ENCODE assay signal across 6 cellular contexts in genomic region chr5:37712750-37713149, GRCh38.
"Had no signal": no experiment of that assay in that cellular context is flagged by ENCODE, and none has a peak within 500 bp of the region (broad histone marks: within the 10 kb centered on the region; RNA-seq: fewer than 3 reads in every experiment).

No MANE protein-coding gene starts in this region.

- DNase-seq: IMR-90, KBM-7, KG1 had no signal

- H3K4me3 ChIP-seq: K562 had no signal

- ATAC-seq: HepG2, K562 had no signal

- H3K27ac ChIP-seq: HL-60 had no signal
